ENCODE assay signal across 14 cellular contexts in genomic region chr13:41812851-41813250, GRCh38.
DNase-seq lines count a peak whose midpoint lies in the region; ATAC-seq, FAIRE-seq and TF ChIP-seq lines count a peak whose summit lies in the region.
"Had no signal": no experiment of that assay in that cellular context is flagged by ENCODE, and none has a peak within 500 bp of the region (broad histone marks: within the 10 kb centered on the region; RNA-seq: fewer than 3 reads in every experiment).

No MANE protein-coding gene starts in this region.

- peak overlapping the region; percentile 31 for H3K27ac ChIP-seq in osteoblast (ENCODE audit: low read depth, low read length)
- H3K27ac ChIP-seq: A549 had no signal

- no peaks in the 10 kb centered on the region for H3K27me3 ChIP-seq in osteoblast (ENCODE audit: insufficient read depth, low read length)

- ATAC-seq in activated T-cell treated with anti-CD3 and anti-CD28 coated beads, Interleukin-2, amount 50 U/mL, for 72 hours (replicated peaks in 1 of 2) = no peak
- ATAC-seq in GM21576 (IDR thresholded peaks at IDR 0.05; ENCODE audit: unreplicated experiment) (peak; percentile 50), HG03342 (IDR thresholded peaks at IDR 0.05; ENCODE audit: unreplicated experiment) (peak; percentile 73)
- ATAC-seq: A549, esophagus mucosa had no signal

- no peaks in the 10 kb centered on the region for H3K27me3 Mint-ChIP-seq in activated T-cell treated with anti-CD3 and anti-CD28 coated beads, Interleukin-2, amount 50 U/mL, for 72 hours (ENCODE audit: low read depth)

- no peak overlapping the region for H3K4me2 ChIP-seq in osteoblast (ENCODE audit: insufficient read depth, low read length)
- H3K4me2 ChIP-seq: A549 had no signal

- H3K79me2 ChIP-seq in osteoblast (ENCODE audit: insufficient read depth, low read length) = no peaks in the 10 kb centered on the region

- peak overlapping the region; percentile 41 for H3K27ac Mint-ChIP-seq in activated T-cell treated with anti-CD3 and anti-CD28 coated beads, Interleukin-2, amount 50 U/mL, for 72 hours

- H3K4me1 Mint-ChIP-seq in activated T-cell treated with anti-CD3 and anti-CD28 coated beads, Interleukin-2, amount 50 U/mL, for 72 hours (ENCODE audit: low read depth) = peaks cover 11% of the 10 kb centered on the region

- H3K4me3 Mint-ChIP-seq in activated T-cell treated with anti-CD3 and anti-CD28 coated beads, Interleukin-2, amount 50 U/mL, for 72 hours = no peak overlapping the region

- H3K4me1 ChIP-seq in osteoblast (ENCODE audit: insufficient read depth, low read length) = peaks cover 20% of the 10 kb centered on the region

- no peak overlapping the region for H3K4me3 ChIP-seq in osteoblast (ENCODE audit: insufficient read depth, low read length)
- H3K4me3 ChIP-seq: A549 had no signal

- TF ChIP-seq CTCF in osteoblast (IDR thresholded peaks at IDR 0.05; ENCODE audit: extremely low read depth, low read depth, low read length) = no peak

- no peak for DNase-seq in activated T-cell treated with anti-CD3 and anti-CD28 coated beads, Interleukin-2, amount 50 U/mL, for 72 hours
- no peak for DNase-seq in activated T-cell treated with anti-CD3 and anti-CD28 coated beads, Interleukin-2, amount 50 U/mL, for 48 hours
- DNase-seq in osteoblast (ENCODE audit: insufficient read length, low spot score, missing footprints) = no peak
- DNase-seq in DMS153 treated with DMSO at 0.1 percent for 48 hours (lab: John Stamatoyannopoulos, UW; ENCODE audit: unreplicated experiment) = no peak
- no peak for DNase-seq in activated CD4-positive, CD25-positive, alpha-beta regulatory T cell treated with anti-CD3 and anti-CD28 coated beads, Interleukin-2, amount 50 U/mL, for 72 hours
- no peak for DNase-seq in RCC 7860 (ENCODE audit: low spot score)
- DNase-seq: NCI-H82, SW 1271 had no signal

- no peaks in the 10 kb centered on the region for H3K9me3 Mint-ChIP-seq in activated T-cell treated with anti-CD3 and anti-CD28 coated beads, Interleukin-2, amount 50 U/mL, for 72 hours

- peaks cover 11 to 34% of the 10 kb centered on the region in 2 donors for H3K36me3 Mint-ChIP-seq in activated T-cell treated with anti-CD3 and anti-CD28 coated beads, Interleukin-2, amount 50 U/mL, for 72 hours (ENCODE audit: insufficient read depth in 2 of 2)

- no peaks in the 10 kb centered on the region for H3K9me3 ChIP-seq in osteoblast (ENCODE audit: low read depth, low read length)
- H3K9me3 ChIP-seq: A549 had no signal

- no peak for FAIRE-seq in RCC 7860 (lab: Jason Lieb, UNC)
- FAIRE-seq: A549, G401.6, islet of Langerhans had no signal

- H2AFZ ChIP-seq in osteoblast (ENCODE audit: low read length) = no peak overlapping the region

- H3K36me3 ChIP-seq in osteoblast (ENCODE audit: insufficient read depth, low read length) = peaks cover 7% of the 10 kb centered on the region

- no peaks in the 10 kb centered on the region for H4K20me1 ChIP-seq in osteoblast (ENCODE audit: insufficient read depth, low read length)

Comparison
In these comparisons a context has a peak if more than half of its experiments do, and no peak if none do; other contexts are left out.
1. ATAC-seq: peak in GM21576 (single experiment) and HG03342 (single experiment); none in activated T-cell treated with anti-CD3 and anti-CD28 coated beads, Interleukin-2, amount 50 U/mL, for 72 hours (0 of 2).